ENCODE assay signal across 24 cellular contexts in the genomic region with DNA sequence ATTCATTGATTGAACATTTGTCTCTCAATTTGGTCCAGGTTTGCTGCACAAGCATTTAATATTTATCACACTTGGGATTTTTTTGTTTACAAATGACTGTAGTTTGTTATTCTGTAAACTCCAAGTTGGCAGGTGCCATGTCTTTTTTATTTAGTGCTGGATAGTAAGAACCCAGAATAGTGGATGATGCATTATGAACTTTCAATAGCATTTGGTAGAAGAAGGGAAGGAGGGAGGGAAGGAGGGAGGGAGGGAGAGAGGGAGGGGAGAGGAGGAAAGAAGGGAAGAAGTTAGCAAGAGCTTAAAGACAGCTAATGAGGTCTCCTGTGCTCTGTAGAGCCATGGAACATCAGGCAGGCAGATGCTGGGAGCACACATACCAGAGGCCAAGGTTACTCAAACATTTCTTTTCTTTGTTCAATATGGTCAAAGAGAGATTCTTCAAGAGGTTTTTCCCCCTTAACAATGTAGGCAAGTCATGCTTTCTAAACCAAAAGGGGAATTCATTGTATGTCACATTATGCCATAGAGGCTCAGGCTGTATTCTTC. TPM values are rescaled to one million over a fixed set of nuclear protein-coding genes. Genes with fewer than 3 reads are reported as not detected.
"Had no signal": no experiment of that assay in that cellular context is flagged by ENCODE, and none has a peak within 500 bp of the region (broad histone marks: within the 10 kb centered on the region; RNA-seq: fewer than 3 reads in every experiment).

No MANE protein-coding gene starts in this region.

- DNase-seq: activated CD4-positive, alpha-beta T cell treated with anti-CD3 and anti-CD28 coated beads, Interleukin-2, amount 50 U/mL, for 48 hours; activated CD4-positive, CD25-positive, alpha-beta regulatory T cell treated with anti-CD3 and anti-CD28 coated beads, Interleukin-2, amount 50 U/mL, for 72 hours; activated CD8-positive, alpha-beta memory T cell treated with anti-CD3 and anti-CD28 coated beads for 24 hours; activated gamma-delta T cell; activated naive CD4-positive, alpha-beta T cell treated with anti-CD3 and anti-CD28 coated beads for 36 hours; activated T-cell treated with anti-CD3 and anti-CD28 coated beads, Interleukin-2, amount 50 U/mL, for 4 hours; amygdala; brain microvascular endothelial cell; cerebellar nuclear complex; MG63; MV-4-11; NCI-H1092 treated with DMSO at 0.1 percent for 48 hours; NCI-H1417 treated with DMSO at 0.1 percent for 48 hours; NCI-H187; NCI-H2081; NCI-H524; Peyer's patch; SHP77 treated with DMSO at 0.1 percent for 48 hours had no signal

- H3K9me3 ChIP-seq: MG63, Peyer's patch had no signal

- H3K4me3 ChIP-seq: cardiac muscle cell, MG63, Peyer's patch had no signal

- H3K27me3 ChIP-seq: brain microvascular endothelial cell, MG63, Peyer's patch had no signal

- FAIRE-seq: astrocyte had no signal

- H3K27ac ChIP-seq: brain microvascular endothelial cell, cardiac muscle cell, Peyer's patch, RWPE1 had no signal

- ATAC-seq: activated T-cell treated with anti-CD3 and anti-CD28 coated beads, Interleukin-2, amount 50 U/mL, for 4 hours; activated T-helper 17 cell treated with anti-CD3 and anti-CD28 coated beads, Interleukin-2, amount 50 U/mL, for 72 hours; WTC11 had no signal

- H3K4me1 ChIP-seq: Peyer's patch had no signal

- H3K36me3 ChIP-seq: brain microvascular endothelial cell, cardiac muscle cell, MG63, Peyer's patch had no signal

RNA-seq across cellular contexts. Expression of gene PDK4, which starts 25.8 kb away (rescaled TPM):
- total RNA-seq: activated CD4-positive, alpha-beta T cell treated with anti-CD3 and anti-CD28 coated beads, Interleukin-2, amount 10 ng/mL, durations not matched to agents 24 days and 14 days; activated naive CD4-positive, alpha-beta T cell treated with anti-CD3 and anti-CD28 coated beads for 36 hours; activated T-helper 17 cell treated with anti-CD3 and anti-CD28 coated beads, Interleukin-2, amount 50 U/mL, for 72 hours had no signal
